ENCODE assay signal across 2 cellular contexts in the genomic region with DNA sequence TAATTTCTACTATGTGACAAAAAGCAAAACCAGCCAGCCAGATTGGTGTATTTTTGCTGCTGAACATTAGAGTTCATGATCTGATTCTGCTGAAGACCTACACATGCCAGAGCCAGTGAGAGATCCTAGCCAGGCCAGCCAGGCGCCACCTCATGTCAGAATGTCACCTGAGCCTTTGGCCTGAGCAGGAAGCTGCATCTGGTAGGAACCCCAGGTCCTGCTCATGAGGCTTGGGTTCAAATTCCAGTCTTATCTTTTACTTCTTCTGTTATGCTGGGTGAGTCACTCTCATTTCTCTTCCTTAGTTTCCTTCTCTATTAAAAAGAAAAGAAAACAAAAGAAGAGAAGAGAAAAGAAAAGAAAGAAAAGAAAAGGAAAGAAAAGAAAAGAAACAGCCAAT.
TF ChIP-seq lines count a peak whose summit lies in the region.

No MANE protein-coding gene starts in this region.

TF ChIP-seq in IMR-90, 13 proteins besides CTCF, POLR2A, EP300 and RAD21:
- no peak for TF ChIP-seq NFE2L2 (IDR thresholded peaks at IDR 0.05; ENCODE audit: low read depth, low read length)
- no peak for TF ChIP-seq FOS (IDR thresholded peaks at IDR 0.05; ENCODE audit: low read depth, low read length)
- TF ChIP-seq RCOR1 (IDR thresholded peaks at IDR 0.05; ENCODE audit: insufficient replicate concordance, low read length), result no peak
- no peak for TF ChIP-seq BHLHE40 (IDR thresholded peaks at IDR 0.05; ENCODE audit: low read depth, low read length)
- no peak for TF ChIP-seq SMC3 (IDR thresholded peaks at IDR 0.05; ENCODE audit: low read depth, low read length)
- TF ChIP-seq CEBPB (IDR thresholded peaks at IDR 0.05; ENCODE audit: low read depth, low read length), result no peak
- TF ChIP-seq, protein P1, sequence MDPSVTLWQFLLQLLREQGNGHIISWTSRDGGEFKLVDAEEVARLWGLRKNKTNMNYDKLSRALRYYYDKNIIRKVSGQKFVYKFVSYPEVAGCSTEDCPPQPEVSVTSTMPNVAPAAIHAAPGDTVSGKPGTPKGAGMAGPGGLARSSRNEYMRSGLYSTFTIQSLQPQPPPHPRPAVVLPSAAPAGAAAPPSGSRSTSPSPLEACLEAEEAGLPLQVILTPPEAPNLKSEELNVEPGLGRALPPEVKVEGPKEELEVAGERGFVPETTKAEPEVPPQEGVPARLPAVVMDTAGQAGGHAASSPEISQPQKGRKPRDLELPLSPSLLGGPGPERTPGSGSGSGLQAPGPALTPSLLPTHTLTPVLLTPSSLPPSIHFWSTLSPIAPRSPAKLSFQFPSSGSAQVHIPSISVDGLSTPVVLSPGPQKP (IDR thresholded peaks at IDR 0.05; ENCODE audit: borderline replicate concordance, low read depth, low read length), result no peak
- TF ChIP-seq MAFK (IDR thresholded peaks at IDR 0.05; ENCODE audit: low read depth, low read length), result no peak
- no peak for TF ChIP-seq RFX5 (IDR thresholded peaks at IDR 0.05; ENCODE audit: low read depth, low read length)
- TF ChIP-seq CHD1 (IDR thresholded peaks at IDR 0.05; ENCODE audit: low read depth, low read length), result no peak

TF ChIP-seq in K562, 482 proteins besides CTCF, POLR2A, EP300 and RAD21:
- TF ChIP-seq ZNF717 (CRISPR knock-in tag; IDR thresholded peaks at IDR 0.05), result no peak
- TF ChIP-seq, protein P2, sequence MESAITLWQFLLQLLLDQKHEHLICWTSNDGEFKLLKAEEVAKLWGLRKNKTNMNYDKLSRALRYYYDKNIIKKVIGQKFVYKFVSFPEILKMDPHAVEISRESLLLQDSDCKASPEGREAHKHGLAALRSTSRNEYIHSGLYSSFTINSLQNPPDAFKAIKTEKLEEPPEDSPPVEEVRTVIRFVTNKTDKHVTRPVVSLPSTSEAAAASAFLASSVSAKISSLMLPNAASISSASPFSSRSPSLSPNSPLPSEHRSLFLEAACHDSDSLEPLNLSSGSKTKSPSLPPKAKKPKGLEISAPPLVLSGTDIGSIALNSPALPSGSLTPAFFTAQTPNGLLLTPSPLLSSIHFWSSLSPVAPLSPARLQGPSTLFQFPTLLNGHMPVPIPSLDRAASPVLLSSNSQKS (CRISPR knock-in tag; IDR thresholded peaks at IDR 0.05), result no peak
- TF ChIP-seq ZNF57 (CRISPR knock-in tag; IDR thresholded peaks at IDR 0.05), result no peak
- peak; percentile 49 for TF ChIP-seq ARID1B (IDR thresholded peaks at IDR 0.05)
- TF ChIP-seq FOXJ3 (CRISPR knock-in tag; IDR thresholded peaks at IDR 0.05), result no peak
- TF ChIP-seq JUND (IDR thresholded peaks at IDR 0.05; ENCODE audit: borderline replicate concordance, low read depth, low read length), result peak; percentile 55; the same call in 1 of the 2 replicates
- TF ChIP-seq JUND (tag; IDR thresholded peaks at IDR 0.05; ENCODE audit: borderline replicate concordance, low read depth, low read length), result peak; percentile 11; the same call in 1 of the 3 replicates
- TF ChIP-seq ZNF239 (CRISPR knock-in tag; IDR thresholded peaks at IDR 0.05), result no peak
- no peak for TF ChIP-seq SAFB2 (IDR thresholded peaks at IDR 0.05; ENCODE audit: borderline replicate concordance, low read depth, low read length, severe bottlenecking)
- TF ChIP-seq ZNF232 (CRISPR knock-in tag; IDR thresholded peaks at IDR 0.05), result no peak
- peak; percentile 59 for TF ChIP-seq FOSL1 (tag; conservative IDR thresholded peaks at IDR 0.05)
